8 cellular contexts compared by ENCODE assay signal in the genomic region with DNA sequence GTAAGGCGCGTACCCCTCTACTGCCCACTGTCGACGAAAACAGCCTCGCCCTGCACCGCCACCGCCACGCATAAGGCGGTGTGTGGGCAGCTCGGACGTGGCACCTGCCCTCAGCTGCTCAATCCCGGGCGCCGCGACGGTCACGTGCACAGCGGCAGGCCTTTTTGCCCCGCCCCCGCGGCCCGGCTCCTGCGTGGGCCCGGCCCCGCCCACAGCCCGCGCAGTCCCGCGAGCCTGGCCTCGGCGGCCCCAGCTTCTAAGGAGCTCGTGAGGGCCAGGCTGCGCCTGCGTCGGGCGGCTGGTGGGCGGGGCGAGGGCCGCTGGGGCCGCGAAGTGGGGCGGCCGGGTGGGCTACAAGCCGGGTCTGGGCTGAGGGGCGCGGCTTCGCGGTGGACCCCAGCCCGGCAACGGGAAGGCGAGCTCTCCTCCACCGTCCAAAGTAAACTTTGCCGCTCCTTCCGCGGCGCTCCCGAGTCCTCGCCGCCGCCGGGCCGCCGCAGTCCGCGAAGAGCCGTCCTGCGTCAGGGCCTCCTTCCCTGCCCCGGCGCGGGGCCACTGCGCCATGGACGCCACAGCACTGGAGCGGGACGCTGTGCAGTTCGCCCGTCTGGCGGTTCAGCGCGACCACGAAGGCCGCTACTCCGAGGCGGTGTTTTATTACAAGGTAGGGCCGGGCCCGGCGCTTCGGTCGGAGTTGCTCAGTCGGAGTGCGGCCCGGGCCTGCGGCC. TPM values are rescaled to one million over a fixed set of nuclear protein-coding genes. Genes with fewer than 3 reads are reported as not detected.
DNase-seq lines count a peak whose midpoint lies in the region; ATAC-seq and TF ChIP-seq lines count a peak whose summit lies in the region.

Gene CAPN7 (plus strand): TSS at position 313 of the 728 bp plus-strand sequence. CDS start 250 bp downstream, at position 563.

- H4K8ac ChIP-seq in neuronal stem cell (ENCODE audit: low read depth, low read length) = no peak within 1 kb of the TSS

- WGBS in neuronal stem cell (ENCODE audit: extremely low coverage in 2 of 2, insufficient read length in 2 of 2, insufficient replicate concordance in 1 of 2), 2 donors = no CpG with 5 or more reads among the region's 92 CpGs
- WGBS in suprapubic skin = 0% methylated on average over 25 of the region's 92 CpGs

- TF ChIP-seq POLR2A in suprapubic skin (IDR thresholded peaks at IDR 0.05) = peak; percentile 50 to 92

- H3K9me3 ChIP-seq in KOPT-K1 (ENCODE audit: insufficient read depth, low read length, poor library complexity, severe bottlenecking) (no peaks in the 10 kb centered on the region), neuronal stem cell (replicated peaks in 1 of 2; ENCODE audit: control insufficient read depth in 2 of 2, insufficient read depth in 1 of 2, low read depth in 1 of 2, low read length in 2 of 2) (no peaks in the 10 kb centered on the region), suprapubic skin (no peaks in the 10 kb centered on the region)

- H2BK15ac ChIP-seq in neuronal stem cell (ENCODE audit: low read length) = peak within 1 kb of the TSS; percentile 32

- peak within 1 kb of the TSS; percentile 78 for H3K27ac ChIP-seq in KOPT-K1 (ENCODE audit: low read depth, low read length, poor library complexity, severe bottlenecking)
- H3K27ac ChIP-seq in neuronal stem cell (replicated peaks; ENCODE audit: low read length) = peak within 1 kb of the TSS; percentile 84
- peak within 1 kb of the TSS; percentile 98 for H3K27ac ChIP-seq in suprapubic skin

- peak; percentile 86 for ATAC-seq in GM21717 (IDR thresholded peaks at IDR 0.05; ENCODE audit: unreplicated experiment)

- DNase-seq in D341Med (ENCODE audit: low spot score) (peak; percentile 98), fibroblast of pulmonary artery (ENCODE audit: low read depth) (peak; percentile 93), neuronal stem cell (ENCODE audit: low spot score) (peak; percentile 91), suprapubic skin (ENCODE audit: low spot score in 2 of 2) (peak; percentile 95 to 96), NCI-H1105 (lab: John Stamatoyannopoulos, UW) (no peak)
- peak; percentile 96 for DNase-seq in activated T-cell treated with anti-CD3 and anti-CD28 coated beads, Interleukin-2, amount 50 U/mL, for 1 hour

- peak within 1 kb of the TSS; percentile 89 for H2AFZ ChIP-seq in neuronal stem cell (ENCODE audit: low read length)

- peak; percentile 26 for TF ChIP-seq CTCF in fibroblast of pulmonary artery (IDR thresholded peaks at IDR 0.05; ENCODE audit: low read length, missing control alignments)
- peak; percentile 29 to 41 for TF ChIP-seq CTCF in suprapubic skin (IDR thresholded peaks at IDR 0.05)

- H3K14ac ChIP-seq in neuronal stem cell (ENCODE audit: low read length) = peak within 1 kb of the TSS; percentile 99

- peak within 1 kb of the TSS; percentile 76 for H2BK5ac ChIP-seq in neuronal stem cell (ENCODE audit: low read length)

- peak within 1 kb of the TSS; percentile 64 for H3K4me2 ChIP-seq in neuronal stem cell (ENCODE audit: insufficient read depth, low read length, poor library complexity, severe bottlenecking)

- H3K4ac ChIP-seq in neuronal stem cell (ENCODE audit: low read length) = no peak within 1 kb of the TSS

- peak within 1 kb of the TSS; percentile 98 for H3K9ac ChIP-seq in neuronal stem cell (ENCODE audit: low read depth, low read length, poor library complexity)

- H2BK120ac ChIP-seq in neuronal stem cell (ENCODE audit: low read depth, low read length) = no peak within 1 kb of the TSS

- H3K27me3 ChIP-seq in neuronal stem cell (ENCODE audit: control insufficient read depth in 3 of 3, insufficient read depth in 3 of 3, low read depth in 1 of 3, low read length in 3 of 3) = no peaks in the 10 kb centered on the region
- H3K27me3 ChIP-seq in suprapubic skin = no peaks in the 10 kb centered on the region

- no peak within 1 kb of the TSS for H2AK5ac ChIP-seq in neuronal stem cell (ENCODE audit: low read depth, low read length)

- peak within 1 kb of the TSS; percentile 66 for H3K23ac ChIP-seq in neuronal stem cell (ENCODE audit: low read depth, low read length, poor library complexity)

- no peak within 1 kb of the TSS for H2BK12ac ChIP-seq in neuronal stem cell (ENCODE audit: low read length)

- peak within 1 kb of the TSS; percentile 95 for H3K18ac ChIP-seq in neuronal stem cell (ENCODE audit: low read length)

- no peak within 1 kb of the TSS for H4K91ac ChIP-seq in neuronal stem cell (ENCODE audit: low read depth, low read length, poor library complexity)

- H3K36me3 ChIP-seq in KOPT-K1 (ENCODE audit: insufficient read depth, low read length) (peaks cover 22% of the 10 kb centered on the region), neuronal stem cell (replicated peaks in 1 of 2; ENCODE audit: control insufficient read depth in 2 of 2, insufficient read depth in 2 of 2, low read length in 2 of 2) (peaks cover 2 to 29% of the 10 kb centered on the region in 2 donors), suprapubic skin (peaks cover 7% of the 10 kb centered on the region)

- TF ChIP-seq EP300 in suprapubic skin (IDR thresholded peaks at IDR 0.05) = no peak

- H3K79me1 ChIP-seq in neuronal stem cell (ENCODE audit: low read depth, low read length) = peaks cover 3% of the 10 kb centered on the region

- H3K4me3 ChIP-seq in fibroblast of pulmonary artery (replicated peaks; ENCODE audit: low read depth, low read length) (peak within 1 kb of the TSS; percentile 93), neuronal stem cell (ENCODE audit: low read length in 2 of 2) (peak within 1 kb of the TSS; percentile 88 to 94), suprapubic skin (peak within 1 kb of the TSS; percentile 84)

- H3K4me1 ChIP-seq in neuronal stem cell (ENCODE audit: control insufficient read depth in 2 of 2, insufficient read depth in 1 of 2, low read depth in 1 of 2, low read length in 2 of 2) (peaks cover 0 to 7% of the 10 kb centered on the region in 2 donors), suprapubic skin (peaks cover 22% of the 10 kb centered on the region)

RNA-seq across cellular contexts. Expression of gene CAPN7, which starts in this region (rescaled TPM):
- polyA plus RNA-seq in neuronal stem cell (2013, experiment 1 of 2) = 19.2 TPM
- polyA plus RNA-seq in neuronal stem cell (2013, experiment 2 of 2) = 19.6 TPM
- 100 to 1,000 TPM in 1 of 4 donors, 10 to 100 TPM in 3; 32.0 to 112 (median 38.2) TPM for total RNA-seq in suprapubic skin
